ENCODE assay signal across 13 cellular contexts in genomic region chr20:61941721-61942405, GRCh38.
"Had no signal": no experiment of that assay in that cellular context is flagged by ENCODE, and none has a peak within 500 bp of the region (broad histone marks: within the 10 kb centered on the region; RNA-seq: fewer than 3 reads in every experiment).

No MANE protein-coding gene starts in this region.

- H3K36me3 ChIP-seq: suprapubic skin, transverse colon, vagina had no signal

- H3K4me1 ChIP-seq: suprapubic skin, transverse colon, vagina had no signal

- ATAC-seq: activated T-cell treated with anti-CD3 and anti-CD28 coated beads, Interleukin-2, amount 50 U/mL, for 72 hours had no signal

- H3K4me3 ChIP-seq: hepatocyte, suprapubic skin, transverse colon, vagina had no signal

- H3K79me2 ChIP-seq: hepatocyte had no signal

- H3K27ac ChIP-seq: hepatocyte, suprapubic skin, transverse colon, vagina had no signal

- H3K9me3 ChIP-seq: suprapubic skin, transverse colon, vagina had no signal

- DNase-seq: activated T-cell treated with anti-CD3 and anti-CD28 coated beads, Interleukin-2, amount 50 U/mL, for 72 hours; effector memory CD4-positive, alpha-beta T cell; foreskin fibroblast; islet precursor cell; retina; stimulated activated CD4-positive, alpha-beta T cell treated with anti-CD3 and anti-CD28 coated beads, Interleukin-15, amount 100 ng/mL, for 24 hours; stimulated activated CD4-positive, alpha-beta T cell treated with anti-CD3 and anti-CD28 coated beads, Interleukin-2, amount 100 ng/mL, for 48 hours; SW 1271; T-helper 2 cell; transverse colon had no signal

- H3K4me2 ChIP-seq: hepatocyte had no signal

- H2AFZ ChIP-seq: hepatocyte had no signal

- H3K27me3 ChIP-seq: hepatocyte, vagina had no signal
